ENCODE assay signal across 30 cellular contexts in the genomic region with DNA sequence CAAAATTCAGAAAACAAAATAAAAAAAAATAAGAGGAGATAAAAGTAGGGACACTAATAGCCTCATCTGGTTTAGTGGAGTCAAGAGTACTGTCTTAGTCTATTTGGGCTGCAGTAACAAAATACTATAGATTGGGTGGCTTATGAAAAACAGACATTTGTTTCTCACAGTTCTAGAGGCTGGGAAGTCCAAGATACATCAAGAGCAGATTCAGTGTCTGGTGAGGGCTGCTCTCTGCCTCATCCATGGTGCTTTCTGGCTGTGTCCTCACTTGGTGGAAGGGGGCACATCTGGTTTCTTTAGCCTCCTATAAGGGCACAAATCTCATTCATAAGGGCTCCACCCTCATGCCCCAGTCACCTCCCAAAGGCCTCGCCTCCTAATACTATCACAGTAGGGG. TPM values are rescaled to one million over a fixed set of nuclear protein-coding genes. Genes with fewer than 3 reads are reported as not detected.
"Had no signal": no experiment of that assay in that cellular context is flagged by ENCODE, and none has a peak within 500 bp of the region (broad histone marks: within the 10 kb centered on the region; RNA-seq: fewer than 3 reads in every experiment).

No MANE protein-coding gene starts in this region.

- FAIRE-seq: urothelium cell line had no signal

- H3K36me3 Mint-ChIP-seq: stimulated activated effector memory CD8-positive, alpha-beta T cell treated with anti-CD3 and anti-CD28 coated beads, Interleukin-12 subunit alpha, Interleukin-12 subunit beta, amount 100 ng/mL, for 72 hours; stimulated activated memory B cell treated with anti-CD40 and anti-IgM and Interleukin-4, amounts not matched to agents 10 μg/mL and 1 μg/mL and 100 μg/mL, for 72 hours; stimulated activated naive B cell treated with anti-CD40 and anti-IgM and Interleukin-4, amounts not matched to agents 10 μg/mL and 1 μg/mL and 100 μg/mL, for 72 hours; type B pancreatic cell had no signal

- H3K27me3 ChIP-seq: stomach, testis, thyroid gland, tibial artery, tibial nerve, transverse colon, upper lobe of left lung, upper lobe of right lung, uterus, vagina had no signal

- H3K36me3 ChIP-seq: stomach, suprapubic skin, thoracic aorta, thyroid gland, tibial artery, tibial nerve, transverse colon, upper lobe of left lung, upper lobe of right lung, uterus, vagina had no signal

- H3K4me3 Mint-ChIP-seq: stimulated activated effector memory CD8-positive, alpha-beta T cell treated with anti-CD3 and anti-CD28 coated beads, Interleukin-12 subunit alpha, Interleukin-12 subunit beta, amount 100 ng/mL, for 72 hours; stimulated activated memory B cell treated with anti-CD40 and anti-IgM and Interleukin-4, amounts not matched to agents 10 μg/mL and 1 μg/mL and 100 μg/mL, for 72 hours; stimulated activated naive B cell treated with anti-CD40 and anti-IgM and Interleukin-4, amounts not matched to agents 10 μg/mL and 1 μg/mL and 100 μg/mL, for 72 hours; stimulated activated naive CD8-positive, alpha-beta T cell treated with anti-CD3 and anti-CD28 coated beads, Interleukin-15, amount 100 ng/mL, for 72 hours; stimulated activated naive CD8-positive, alpha-beta T cell treated with anti-CD3 and anti-CD28 coated beads, Interleukin-15, Interleukin-2, amounts not matched to agents 100 ng/mL and 50 ng/mL, for 24 hours; type B pancreatic cell had no signal

- H3K9me3 ChIP-seq: stomach, suprapubic skin, testis, thoracic aorta, thyroid gland, tibial artery, tibial nerve, transverse colon, upper lobe of left lung, upper lobe of right lung, uterus, vagina had no signal

- H3K27ac Mint-ChIP-seq: stimulated activated effector memory CD8-positive, alpha-beta T cell treated with anti-CD3 and anti-CD28 coated beads, Interleukin-12 subunit alpha, Interleukin-12 subunit beta, amount 100 ng/mL, for 72 hours; stimulated activated memory B cell treated with anti-CD40 and anti-IgM and Interleukin-4, amounts not matched to agents 10 μg/mL and 1 μg/mL and 100 μg/mL, for 72 hours; stimulated activated naive B cell treated with anti-CD40 and anti-IgM and Interleukin-4, amounts not matched to agents 10 μg/mL and 1 μg/mL and 100 μg/mL, for 72 hours; stimulated activated naive CD8-positive, alpha-beta T cell treated with anti-CD3 and anti-CD28 coated beads, Interleukin-15, amount 100 ng/mL, for 72 hours; stimulated activated naive CD8-positive, alpha-beta T cell treated with anti-CD3 and anti-CD28 coated beads, Interleukin-15, Interleukin-2, amounts not matched to agents 100 ng/mL and 50 ng/mL, for 24 hours; type B pancreatic cell had no signal

- H3K4me1 Mint-ChIP-seq: stimulated activated effector memory CD8-positive, alpha-beta T cell treated with anti-CD3 and anti-CD28 coated beads, Interleukin-12 subunit alpha, Interleukin-12 subunit beta, amount 100 ng/mL, for 72 hours; stimulated activated memory B cell treated with anti-CD40 and anti-IgM and Interleukin-4, amounts not matched to agents 10 μg/mL and 1 μg/mL and 100 μg/mL, for 72 hours; stimulated activated naive B cell treated with anti-CD40 and anti-IgM and Interleukin-4, amounts not matched to agents 10 μg/mL and 1 μg/mL and 100 μg/mL, for 72 hours; stimulated activated naive CD8-positive, alpha-beta T cell treated with anti-CD3 and anti-CD28 coated beads, Interleukin-15, amount 100 ng/mL, for 72 hours had no signal

- ATAC-seq: stimulated activated effector memory CD8-positive, alpha-beta T cell treated with anti-CD3 and anti-CD28 coated beads, Interleukin-12 subunit alpha, Interleukin-12 subunit beta, amount 100 ng/mL, for 72 hours; stimulated activated memory B cell treated with anti-CD40 and anti-IgM and Interleukin-4, amounts not matched to agents 10 μg/mL and 1 μg/mL and 100 μg/mL, for 72 hours; stimulated activated naive B cell treated with anti-CD40 and anti-IgM and Interleukin-4, amounts not matched to agents 10 μg/mL and 1 μg/mL and 100 μg/mL, for 72 hours; stimulated activated naive CD8-positive, alpha-beta T cell treated with anti-CD3 and anti-CD28 coated beads, Interleukin-15, amount 100 ng/mL, for 72 hours; stimulated activated naive CD8-positive, alpha-beta T cell treated with anti-CD3 and anti-CD28 coated beads, Interleukin-15, Interleukin-2, amounts not matched to agents 100 U/mL and 50 U/mL, for 24 hours; upper lobe of right lung had no signal

- H3K4me3 ChIP-seq: stomach, suprapubic skin, testis, thoracic aorta, thyroid gland, tibial artery, tibial nerve, transverse colon, upper lobe of left lung, upper lobe of right lung, uterus, vagina had no signal

- DNase-seq: stimulated activated CD4-positive, alpha-beta T cell treated with anti-CD3 and anti-CD28 coated beads, Interleukin-2, amount 100 ng/mL, for 48 hours; stimulated activated CD4-positive, alpha-beta T cell treated with anti-CD3 and anti-CD28 coated beads, Interleukin-4, amount 100 ng/mL, for 1 hour; stimulated activated CD4-positive, alpha-beta T cell treated with anti-CD3 and anti-CD28 coated beads, Interleukin-4, amount 100 ng/mL, for 24 hours; stimulated activated CD4-positive, alpha-beta T cell treated with anti-CD3 and anti-CD28 coated beads, Interleukin-4, amount 100 ng/mL, for 4 hours; stimulated activated CD8-positive, alpha-beta memory T cell treated with anti-CD3 and anti-CD28 coated beads, Interleukin-4, amount 100 ng/mL, for 48 hours; stimulated activated naive B cell treated with anti-CD40 and anti-IgM and Interleukin-4, amounts not matched to agents 10 μg/mL and 1 μg/mL and 100 μg/mL, for 72 hours; stimulated activated naive CD4-positive, alpha-beta T cell; stimulated activated naive CD4-positive, alpha-beta T cell treated with Interleukin-2 at 50 U/mL for 16 hours; stimulated activated naive CD8-positive, alpha-beta T cell treated with anti-CD3 and anti-CD28 coated beads, Interleukin-15, amount 100 ng/mL, for 72 hours; stimulated activated naive CD8-positive, alpha-beta T cell treated with anti-CD3 and anti-CD28 coated beads, Interleukin-15, Interleukin-2, amounts not matched to agents 100 U/mL and 50 U/mL, for 24 hours; stomach; substantia nigra; testis; thyroid gland; tibial artery; transverse colon; trophoblast cell; upper lobe of left lung; upper lobe of right lung; uterus had no signal

- H3K27ac ChIP-seq: stomach, suprapubic skin, testis, thoracic aorta, thyroid gland, tibial artery, tibial nerve, transverse colon, upper lobe of left lung, upper lobe of right lung, uterus, vagina had no signal

- H3K4me1 ChIP-seq: stomach, suprapubic skin, testis, thyroid gland, tibial artery, tibial nerve, transverse colon, upper lobe of left lung, upper lobe of right lung, vagina had no signal

RNA-seq across cellular contexts. Expression of gene NRSN1, which starts 26.0 kb away (rescaled TPM):
- total RNA-seq: suprapubic skin, thoracic aorta, thyroid gland, tibial nerve, upper lobe of left lung, upper lobe of right lung, ureter had no signal
